ENCODE assay signal across 26 cellular contexts in genomic region chr1:153973071-153973470, GRCh38. TPM values are rescaled to one million over a fixed set of nuclear protein-coding genes. Genes with fewer than 3 reads are reported as not detected.
DNase-seq lines count a peak whose midpoint lies in the region; ATAC-seq, FAIRE-seq and TF ChIP-seq lines count a peak whose summit lies in the region.
"Had no signal": no experiment of that assay in that cellular context is flagged by ENCODE, and none has a peak within 500 bp of the region (broad histone marks: within the 10 kb centered on the region; RNA-seq: fewer than 3 reads in every experiment).

No MANE protein-coding gene starts in this region.

- FAIRE-seq in astrocyte (lab: Jason Lieb, UNC), result no peak
- FAIRE-seq: A204.1, RCC 7860 had no signal

- peak overlapping the region; percentile 57 for H3K27ac Mint-ChIP-seq in activated CD8-positive, alpha-beta T cell treated with anti-CD3 and anti-CD28 coated beads for 36 hours
- H3K27ac Mint-ChIP-seq in activated CD8-positive, alpha-beta T cell treated with anti-CD3 and anti-CD28 coated beads, Interleukin-2, amount 10 ng/mL, durations not matched to agents 7 days and 5 days, result no peak overlapping the region
- H3K27ac Mint-ChIP-seq in astrocyte (ENCODE audit: unreplicated experiment), result no peak overlapping the region

- peaks cover 11 to 45% of the 10 kb centered on the region in 2 experiments for H3K36me3 ChIP-seq in HEK293 (ENCODE audit: control insufficient read depth in 2 of 2, insufficient read depth in 1 of 2, low read length in 2 of 2)
- H3K36me3 ChIP-seq in astrocyte (ENCODE audit: insufficient read depth, low read length), result peaks cover 11% of the 10 kb centered on the region
- H3K36me3 ChIP-seq in neutrophil, result peaks cover 36% of the 10 kb centered on the region
- H3K36me3 ChIP-seq in ovary, result no peaks in the 10 kb centered on the region

- WGBS in ovary, 3 donors, result 89 to 91% (median 89%) methylated on average over 3 of the region's 3 CpGs

- H3K9ac ChIP-seq in astrocyte (ENCODE audit: low read length), result no peak overlapping the region

- POLR2A ChIA-PET in activated CD8-positive, alpha-beta T cell treated with anti-CD3 and anti-CD28 coated beads for 36 hours (lab: Charles Lee), result interaction anchor here (1.2 to 13.9 kb wide), 4 partner anchors 8 to 221 kb away, joined by 3 to 237 read pairs (median 72); partner anchors contain the start of genes CREB3L4, DENND4B, RAB13 and RPS27
- POLR2A ChIA-PET in activated CD8-positive, alpha-beta T cell treated with anti-CD3 and anti-CD28 coated beads, Interleukin-2, amount 10 ng/mL, durations not matched to agents 7 days and 5 days (lab: Charles Lee), result interaction anchor here (1.3 to 1.8 kb wide), 2 partner anchors 10 to 18 kb away, joined by 4 to 6 read pairs; partner anchors contain the start of genes RPS27 and SLC39A1
- POLR2A ChIA-PET in HEK293 (lab: Yijun Ruan, JAX), result interaction anchor here (1.5 to 1.8 kb wide), 3 partner anchors 10 to 17 kb away, joined by 5 to 9 read pairs (median 7); partner anchors contain the start of genes CRTC2, RPS27 and SLC39A1

- peaks cover 12% of the 10 kb centered on the region for H4K20me1 ChIP-seq in astrocyte (ENCODE audit: insufficient read depth, low read length)

- H3K36me3 Mint-ChIP-seq in activated CD8-positive, alpha-beta T cell treated with anti-CD3 and anti-CD28 coated beads for 36 hours (ENCODE audit: low read depth), result peaks cover 45% of the 10 kb centered on the region
- peaks cover 50% of the 10 kb centered on the region for H3K36me3 Mint-ChIP-seq in activated CD8-positive, alpha-beta T cell treated with anti-CD3 and anti-CD28 coated beads, Interleukin-2, amount 10 ng/mL, durations not matched to agents 7 days and 5 days (ENCODE audit: low read depth)
- H3K36me3 Mint-ChIP-seq in astrocyte (ENCODE audit: low read depth, unreplicated experiment), result peaks cover 10% of the 10 kb centered on the region

- H3K4me1 ChIP-seq in HEK293 (ENCODE audit: control insufficient read depth, insufficient read depth, low read length) (no peaks in the 10 kb centered on the region), astrocyte (ENCODE audit: insufficient read depth, low read length) (peaks cover 9% of the 10 kb centered on the region), neutrophil (ENCODE audit: control insufficient read depth in 1 of 2, insufficient read depth in 1 of 2, low read depth in 1 of 2, low read length in 1 of 2) (peaks cover 24 to 28% of the 10 kb centered on the region in 2 experiments), ovary (ENCODE audit: insufficient read depth) (peaks cover 4% of the 10 kb centered on the region)
- H3K4me1 ChIP-seq: BE2C had no signal

- H2AFZ ChIP-seq in astrocyte (ENCODE audit: low read depth, low read length), result no peak overlapping the region

- no peak for TF ChIP-seq POLR2A in ovary (IDR thresholded peaks at IDR 0.05)

- no peaks in the 10 kb centered on the region for H3K9me3 ChIP-seq in HEK293 (ENCODE audit: control insufficient read depth, insufficient read depth, low read depth, low read length)
- no peaks in the 10 kb centered on the region for H3K9me3 ChIP-seq in astrocyte (ENCODE audit: insufficient read depth, low read depth, low read length)
- H3K9me3 ChIP-seq in neutrophil, result no peaks in the 10 kb centered on the region
- H3K9me3 ChIP-seq in ovary, result no peaks in the 10 kb centered on the region
- H3K9me3 ChIP-seq: BE2C, body of pancreas, suprapubic skin had no signal

- no peak overlapping the region for H3K4me2 ChIP-seq in astrocyte (ENCODE audit: low read length)

- H3K27me3 ChIP-seq in astrocyte (ENCODE audit: insufficient read depth, low read length) (no peaks in the 10 kb centered on the region), neutrophil (no peaks in the 10 kb centered on the region), ovary (no peaks in the 10 kb centered on the region)
- H3K27me3 ChIP-seq: BE2C, body of pancreas, suprapubic skin had no signal

- no peak overlapping the region for H3K4me3 ChIP-seq in HEK293 (ENCODE audit: low read depth, low read length)
- no peak overlapping the region for H3K4me3 ChIP-seq in astrocyte (ENCODE audit: insufficient read depth, low read depth, low read length)
- no peak overlapping the region for H3K4me3 ChIP-seq in neutrophil (ENCODE audit: low read depth in 1 of 2, low read length in 1 of 2)
- no peak overlapping the region for H3K4me3 ChIP-seq in ovary
- H3K4me3 ChIP-seq: body of pancreas, suprapubic skin had no signal

- no peaks in the 10 kb centered on the region for H3K9me3 Mint-ChIP-seq in activated CD8-positive, alpha-beta T cell treated with anti-CD3 and anti-CD28 coated beads for 36 hours
- no peaks in the 10 kb centered on the region for H3K9me3 Mint-ChIP-seq in activated CD8-positive, alpha-beta T cell treated with anti-CD3 and anti-CD28 coated beads, Interleukin-2, amount 10 ng/mL, durations not matched to agents 7 days and 5 days (ENCODE audit: insufficient read depth)
- no peaks in the 10 kb centered on the region for H3K9me3 Mint-ChIP-seq in astrocyte (ENCODE audit: unreplicated experiment)
- H3K9me3 Mint-ChIP-seq: IgD-negative memory B cell; immature natural killer cell; stimulated activated memory B cell treated with anti-CD40 and anti-IgM and Interleukin-4, amounts not matched to agents 10 μg/mL and 1 μg/mL and 100 μg/mL, for 72 hours; T-helper 1 cell treated with Interleukin-12 subunit alpha and Interleukin-12 subunit beta and Interleukin-4 antibody, amounts not matched to agents 30 μg/mL and 1 μg/mL, for 36 hours had no signal

- TF ChIP-seq CTCF in activated CD8-positive, alpha-beta T cell treated with anti-CD3 and anti-CD28 coated beads for 36 hours (IDR thresholded peaks at IDR 0.05), result no peak
- TF ChIP-seq CTCF in HEK293 (tag by site-specific recombination; IDR thresholded peaks at IDR 0.05) (no peak), astrocyte (IDR thresholded peaks at IDR 0.05; ENCODE audit: insufficient read depth, low read depth, low read length) (no peak), neutrophil (IDR thresholded peaks at IDR 0.05) (no peak), ovary (IDR thresholded peaks at IDR 0.05) (no peak)

- peaks cover 32% of the 10 kb centered on the region for H3K4me1 Mint-ChIP-seq in activated CD8-positive, alpha-beta T cell treated with anti-CD3 and anti-CD28 coated beads for 36 hours (ENCODE audit: low read depth)
- peaks cover 57% of the 10 kb centered on the region for H3K4me1 Mint-ChIP-seq in activated CD8-positive, alpha-beta T cell treated with anti-CD3 and anti-CD28 coated beads, Interleukin-2, amount 10 ng/mL, durations not matched to agents 7 days and 5 days (ENCODE audit: low read depth)
- peaks cover 8% of the 10 kb centered on the region for H3K4me1 Mint-ChIP-seq in astrocyte (ENCODE audit: low read depth, unreplicated experiment)

- ATAC-seq in activated CD8-positive, alpha-beta T cell treated with anti-CD3 and anti-CD28 coated beads for 36 hours, result no peak
- ATAC-seq in activated CD8-positive, alpha-beta T cell treated with anti-CD3 and anti-CD28 coated beads, Interleukin-2, amount 10 ng/mL, durations not matched to agents 7 days and 5 days, result no peak
- ATAC-seq: body of pancreas; esophagus mucosa; stimulated activated memory B cell treated with anti-CD40 and anti-IgM and Interleukin-4, amounts not matched to agents 10 μg/mL and 1 μg/mL and 100 μg/mL, for 72 hours had no signal

- H3K27ac ChIP-seq in HEK293 (ENCODE audit: extremely low read depth, low read depth, low read length) (no peak overlapping the region), astrocyte (ENCODE audit: low read depth, low read length) (no peak overlapping the region), neutrophil (peak overlapping the region; percentile 5), ovary (no peak overlapping the region)
- H3K27ac ChIP-seq: suprapubic skin had no signal

- CTCF ChIA-PET in activated CD8-positive, alpha-beta T cell treated with anti-CD3 and anti-CD28 coated beads for 36 hours (lab: Charles Lee), result interaction anchor here (0.7 to 7.1 kb wide), 3 partner anchors 13 to 26 kb away, joined by 3 to 73 read pairs (median 3); partner anchors contain the start of genes DENND4B and RAB13
- CTCF ChIA-PET in activated CD8-positive, alpha-beta T cell treated with anti-CD3 and anti-CD28 coated beads, Interleukin-2, amount 10 ng/mL, durations not matched to agents 7 days and 5 days (lab: Charles Lee), result no interaction called here
- CTCF ChIA-PET in HEK293 (lab: Yijun Ruan, JAX), result interaction anchor here (0.6 to 4.1 kb wide), 3 partner anchors 13 to 27 kb away, joined by 3 to 25 read pairs (median 8); partner anchors contain the start of genes DENND4B and RAB13

- H3K4me3 Mint-ChIP-seq in activated CD8-positive, alpha-beta T cell treated with anti-CD3 and anti-CD28 coated beads for 36 hours, result no peak overlapping the region
- no peak overlapping the region for H3K4me3 Mint-ChIP-seq in activated CD8-positive, alpha-beta T cell treated with anti-CD3 and anti-CD28 coated beads, Interleukin-2, amount 10 ng/mL, durations not matched to agents 7 days and 5 days
- H3K4me3 Mint-ChIP-seq in astrocyte (ENCODE audit: unreplicated experiment), result peak overlapping the region; percentile 62
- H3K4me3 Mint-ChIP-seq: stimulated activated memory B cell treated with anti-CD40 and anti-IgM and Interleukin-4, amounts not matched to agents 10 μg/mL and 1 μg/mL and 100 μg/mL, for 72 hours; T-helper 1 cell treated with Interleukin-12 subunit alpha and Interleukin-12 subunit beta and Interleukin-4 antibody, amounts not matched to agents 30 μg/mL and 1 μg/mL, for 36 hours had no signal

- no peak for DNase-seq in activated CD8-positive, alpha-beta T cell treated with anti-CD3 and anti-CD28 coated beads for 36 hours
- no peak for DNase-seq in activated CD8-positive, alpha-beta T cell treated with anti-CD3 and anti-CD28 coated beads, Interleukin-2, amount 10 ng/mL, durations not matched to agents 7 days and 5 days
- DNase-seq in astrocyte (ENCODE audit: low read depth) (no peak), NCI-H1092 (lab: John Stamatoyannopoulos, UW) (no peak), 8988T (no peak), ovary (no peak)
- DNase-seq: activated CD4-positive, alpha-beta T cell treated with anti-CD3 and anti-CD28 coated beads for 4 hours; BE2C; body of pancreas; effector CD8-positive, alpha-beta T cell; foreskin melanocyte; immature natural killer cell; mesendoderm; MM.1S; NCI-H1436 treated with DMSO at 0.1 percent for 48 hours; NCI-H524; stimulated activated CD4-positive, alpha-beta T cell treated with anti-CD3 and anti-CD28 coated beads, Interleukin-2, amount 100 ng/mL, for 48 hours had no signal

- TF ChIP-seq EP300 in ovary (IDR thresholded peaks at IDR 0.05), result no peak

- intact Hi-C loops in activated CD8-positive, alpha-beta T cell treated with anti-CD3 and anti-CD28 coated beads for 36 hours (cut with micrococcal nuclease), result no loop called here
- intact Hi-C loops in ovary (cut with DNase I), result no loop called here

- H3K27me3 Mint-ChIP-seq in activated CD8-positive, alpha-beta T cell treated with anti-CD3 and anti-CD28 coated beads for 36 hours, result no peaks in the 10 kb centered on the region
- no peaks in the 10 kb centered on the region for H3K27me3 Mint-ChIP-seq in activated CD8-positive, alpha-beta T cell treated with anti-CD3 and anti-CD28 coated beads, Interleukin-2, amount 10 ng/mL, durations not matched to agents 7 days and 5 days (ENCODE audit: low read depth)
- H3K27me3 Mint-ChIP-seq in astrocyte (ENCODE audit: low read depth, unreplicated experiment), result no peaks in the 10 kb centered on the region
- H3K27me3 Mint-ChIP-seq: IgD-negative memory B cell; stimulated activated memory B cell treated with anti-CD40 and anti-IgM and Interleukin-4, amounts not matched to agents 10 μg/mL and 1 μg/mL and 100 μg/mL, for 72 hours had no signal

- H3K79me2 ChIP-seq in astrocyte (ENCODE audit: insufficient read depth, low read length), result peaks cover 21% of the 10 kb centered on the region

RNA-seq across cellular contexts. Expression of gene JTB, which starts 4.4 kb away (rescaled TPM):
- total RNA-seq in activated CD8-positive, alpha-beta T cell treated with anti-CD3 and anti-CD28 coated beads for 36 hours, result 100 to 1,000 TPM; 151 to 153 TPM
- total RNA-seq in activated CD8-positive, alpha-beta T cell treated with anti-CD3 and anti-CD28 coated beads, Interleukin-2, amount 10 ng/mL, durations not matched to agents 7 days and 5 days, result 100 to 1,000 TPM; 133 to 140 TPM
- total RNA-seq in astrocyte, result 103 TPM in 2 replicates
- total RNA-seq in ovary, result 100 to 1,000 TPM in 2 of 7 donors, 10 to 100 TPM in 5; 82.7 to 207 (median 88.6) TPM
- polyA plus RNA-seq in ovary, result 100 to 1,000 TPM in 1 of 2 donors, 10 to 100 TPM in 1; 77.5 to 150 TPM

RNA-seq across cellular contexts. Expression of gene CREB3L4, which starts 5.4 kb away (rescaled TPM):
- 1 to 10 TPM; 8.3 to 8.8 TPM for total RNA-seq in activated CD8-positive, alpha-beta T cell treated with anti-CD3 and anti-CD28 coated beads for 36 hours
- 1 to 10 TPM; 5.7 to 9.0 TPM for total RNA-seq in activated CD8-positive, alpha-beta T cell treated with anti-CD3 and anti-CD28 coated beads, Interleukin-2, amount 10 ng/mL, durations not matched to agents 7 days and 5 days
- 5.3 and 6.1 TPM in 2 replicates for total RNA-seq in astrocyte
- total RNA-seq in ovary, result 10 to 100 TPM; 10.5 to 24.9 (median 14.9) TPM
- 10 to 100 TPM; 17.6 to 27.2 TPM for polyA plus RNA-seq in ovary

RNA-seq across cellular contexts. Expression of gene SLC39A1, which starts 9.7 kb away (rescaled TPM):
- 10 to 100 TPM; 40.3 to 42.2 TPM for total RNA-seq in activated CD8-positive, alpha-beta T cell treated with anti-CD3 and anti-CD28 coated beads for 36 hours
- 10 to 100 TPM; 35.7 to 36.5 TPM for total RNA-seq in activated CD8-positive, alpha-beta T cell treated with anti-CD3 and anti-CD28 coated beads, Interleukin-2, amount 10 ng/mL, durations not matched to agents 7 days and 5 days
- total RNA-seq in astrocyte, result 90.2 and 91.7 TPM in 2 replicates
- 10 to 100 TPM; 59.3 to 83.7 (median 67.2) TPM for total RNA-seq in ovary
- polyA plus RNA-seq in ovary, result 100 to 1,000 TPM in 1 of 2 donors, 10 to 100 TPM in 1; 83.6 to 121 TPM

RNA-seq across cellular contexts. Expression of gene RAB13, which starts 13.1 kb away (rescaled TPM):
- total RNA-seq in activated CD8-positive, alpha-beta T cell treated with anti-CD3 and anti-CD28 coated beads for 36 hours, result 10 to 100 TPM; 41.7 to 45.6 TPM
- total RNA-seq in activated CD8-positive, alpha-beta T cell treated with anti-CD3 and anti-CD28 coated beads, Interleukin-2, amount 10 ng/mL, durations not matched to agents 7 days and 5 days, result 1 to 10 TPM; 5.2 to 6.5 TPM
- total RNA-seq in astrocyte (143 and 145 TPM in 2 replicates), ovary (100 to 1,000 TPM in 4 of 7 donors, 10 to 100 TPM in 3; 31.4 to 147 (median 101) TPM)
- polyA plus RNA-seq in ovary, result 100 to 1,000 TPM; 155 to 190 TPM
- polyA plus RNA-seq: IgD-negative memory B cell, immature natural killer cell had no signal

RNA-seq across cellular contexts. Expression of gene CRTC2, which starts 14.7 kb away (rescaled TPM):
- total RNA-seq in activated CD8-positive, alpha-beta T cell treated with anti-CD3 and anti-CD28 coated beads for 36 hours, result 10 to 100 TPM; 67.3 to 71.8 TPM
- 100 to 1,000 TPM in 1 of 2 experiments, 10 to 100 TPM in 1; 85.1 to 104 TPM for total RNA-seq in activated CD8-positive, alpha-beta T cell treated with anti-CD3 and anti-CD28 coated beads, Interleukin-2, amount 10 ng/mL, durations not matched to agents 7 days and 5 days
- 38.3 and 38.4 TPM in 2 replicates for total RNA-seq in astrocyte
- 10 to 100 TPM; 19.2 to 52.5 (median 37.9) TPM for total RNA-seq in ovary
- 10 to 100 TPM; 20.3 to 44.6 TPM for polyA plus RNA-seq in ovary
